27 cellular contexts compared by ENCODE assay signal in the genomic region with DNA sequence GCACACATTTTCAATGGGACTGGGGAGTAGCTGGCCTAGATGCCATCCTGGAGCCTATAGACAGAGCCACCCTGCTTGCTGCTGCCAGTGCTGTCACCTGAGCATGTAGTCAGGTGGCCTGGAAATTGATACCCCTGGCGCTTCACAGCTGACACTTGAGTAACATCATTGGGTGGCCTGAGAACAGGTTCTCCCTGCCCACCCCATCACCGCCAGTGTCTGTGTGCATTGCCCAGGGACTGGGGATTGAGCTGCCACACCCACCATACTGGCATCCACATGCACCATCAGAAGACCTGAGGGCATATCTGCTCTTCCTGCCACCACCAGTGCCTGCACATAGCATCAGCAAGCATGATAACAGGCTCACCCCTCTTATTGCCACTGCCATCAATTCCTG.
"Had no signal": no experiment of that assay in that cellular context is flagged by ENCODE, and none has a peak within 500 bp of the region (broad histone marks: within the 10 kb centered on the region; RNA-seq: fewer than 3 reads in every experiment).

No MANE protein-coding gene starts in this region.

- H3K27me3 Mint-ChIP-seq: naive thymus-derived CD4-positive, alpha-beta T cell; progenitor cell of endocrine pancreas; stimulated activated naive B cell treated with anti-CD40 and anti-IgM and Interleukin-4, amounts not matched to agents 10 μg/mL and 1 μg/mL and 100 μg/mL, for 72 hours; stimulated activated naive CD8-positive, alpha-beta T cell treated with anti-CD3 and anti-CD28 coated beads, Interleukin-15, Interleukin-2, amounts not matched to agents 100 ng/mL and 50 ng/mL, for 24 hours had no signal

- H3K27ac ChIP-seq: neutrophil, pancreas, psoas muscle, right lobe of liver, sigmoid colon, stomach, thoracic aorta, thyroid gland, tibial nerve, upper lobe of left lung, vagina had no signal

- H3K36me3 Mint-ChIP-seq: naive thymus-derived CD4-positive, alpha-beta T cell; natural killer cell; stimulated activated effector memory CD8-positive, alpha-beta T cell treated with anti-CD3 and anti-CD28 coated beads, Interleukin-12 subunit alpha, Interleukin-12 subunit beta, amount 100 ng/mL, for 72 hours; stimulated activated naive B cell treated with anti-CD40 and anti-IgM and Interleukin-4, amounts not matched to agents 10 μg/mL and 1 μg/mL and 100 μg/mL, for 72 hours had no signal

- H3K27ac Mint-ChIP-seq: natural killer cell; nephron; progenitor cell of endocrine pancreas; stimulated activated effector memory CD8-positive, alpha-beta T cell treated with anti-CD3 and anti-CD28 coated beads, Interleukin-12 subunit alpha, Interleukin-12 subunit beta, amount 100 ng/mL, for 72 hours; stimulated activated naive B cell treated with anti-CD40 and anti-IgM and Interleukin-4, amounts not matched to agents 10 μg/mL and 1 μg/mL and 100 μg/mL, for 72 hours; stimulated activated naive CD8-positive, alpha-beta T cell treated with anti-CD3 and anti-CD28 coated beads, Interleukin-15, Interleukin-2, amounts not matched to agents 100 ng/mL and 50 ng/mL, for 24 hours had no signal

- H3K4me3 ChIP-seq: pancreas, psoas muscle, right lobe of liver, sigmoid colon, stomach, thoracic aorta, thyroid gland, tibial nerve, upper lobe of left lung, vagina had no signal

- H3K9me3 ChIP-seq: neutrophil, pancreas, psoas muscle, right lobe of liver, thoracic aorta, thyroid gland, upper lobe of left lung, vagina had no signal

- H3K27me3 ChIP-seq: neutrophil, pancreas, right lobe of liver, sigmoid colon, stomach, thyroid gland, tibial nerve, upper lobe of left lung, vagina had no signal

- DNase-seq: naive thymus-derived CD4-positive, alpha-beta T cell; natural killer cell; nucleus accumbens; right cardiac atrium; right lobe of liver; sigmoid colon; small intestine; stimulated activated CD4-positive, alpha-beta T cell treated with anti-CD3 and anti-CD28 coated beads, Interleukin-15, amount 100 ng/mL, for 24 hours; stimulated activated CD4-positive, alpha-beta T cell treated with anti-CD3 and anti-CD28 coated beads, Interleukin-2, amount 100 ng/mL, for 24 hours; stimulated activated CD4-positive, alpha-beta T cell treated with anti-CD3 and anti-CD28 coated beads, Interleukin-2, amount 100 ng/mL, for 48 hours; stimulated activated CD4-positive, alpha-beta T cell treated with anti-CD3 and anti-CD28 coated beads, Interleukin-4, amount 100 ng/mL, for 24 hours; stimulated activated naive B cell treated with anti-CD40 and anti-IgM and Interleukin-4, amounts not matched to agents 10 μg/mL and 1 μg/mL and 100 μg/mL, for 72 hours; stimulated activated naive CD4-positive, alpha-beta T cell treated with Interleukin-2 at 50 U/mL for 16 hours; stomach; thyroid gland; trophoblast cell; upper lobe of left lung had no signal

- H3K4me1 Mint-ChIP-seq: naive thymus-derived CD4-positive, alpha-beta T cell; natural killer cell; nephron; stimulated activated effector memory CD8-positive, alpha-beta T cell treated with anti-CD3 and anti-CD28 coated beads, Interleukin-12 subunit alpha, Interleukin-12 subunit beta, amount 100 ng/mL, for 72 hours; stimulated activated naive B cell treated with anti-CD40 and anti-IgM and Interleukin-4, amounts not matched to agents 10 μg/mL and 1 μg/mL and 100 μg/mL, for 72 hours had no signal

- H3K4me1 ChIP-seq: pancreas, psoas muscle, right lobe of liver, sigmoid colon, stomach, thyroid gland, tibial nerve, upper lobe of left lung, vagina had no signal

- H3K9me3 Mint-ChIP-seq: nephron had no signal

- H3K4me3 Mint-ChIP-seq: naive thymus-derived CD4-positive, alpha-beta T cell; natural killer cell; nephron; stimulated activated effector memory CD8-positive, alpha-beta T cell treated with anti-CD3 and anti-CD28 coated beads, Interleukin-12 subunit alpha, Interleukin-12 subunit beta, amount 100 ng/mL, for 72 hours; stimulated activated naive B cell treated with anti-CD40 and anti-IgM and Interleukin-4, amounts not matched to agents 10 μg/mL and 1 μg/mL and 100 μg/mL, for 72 hours; stimulated activated naive CD8-positive, alpha-beta T cell treated with anti-CD3 and anti-CD28 coated beads, Interleukin-15, Interleukin-2, amounts not matched to agents 100 ng/mL and 50 ng/mL, for 24 hours had no signal

- H3K36me3 ChIP-seq: neutrophil, pancreas, right lobe of liver, sigmoid colon, stomach, thoracic aorta, thyroid gland, tibial nerve, upper lobe of left lung, vagina had no signal
